ENCODE assay signal across 20 cellular contexts in genomic region chr6:142760152-142760551, GRCh38.
DNase-seq lines count a peak whose midpoint lies in the region; ATAC-seq and TF ChIP-seq lines count a peak whose summit lies in the region.
"Had no signal": no experiment of that assay in that cellular context is flagged by ENCODE, and none has a peak within 500 bp of the region (broad histone marks: within the 10 kb centered on the region; RNA-seq: fewer than 3 reads in every experiment).

No MANE protein-coding gene starts in this region.

- no peak for ATAC-seq in activated naive CD4-positive, alpha-beta T cell treated with anti-CD3 and anti-CD28 coated beads, Interleukin-2, amount 50 U/mL, for 72 hours
- no peak for ATAC-seq in sciatic nerve
- ATAC-seq: left cardiac atrium had no signal

- H3K9me3 ChIP-seq in MG63 (no peaks in the 10 kb centered on the region), osteoblast (ENCODE audit: low read depth, low read length) (no peaks in the 10 kb centered on the region), adrenal gland (replicated peaks in 1 of 3) (no peaks in the 10 kb centered on the region)
- H3K9me3 ChIP-seq: stomach had no signal

- TF ChIP-seq CTCF in cardiac fibroblast (IDR thresholded peaks at IDR 0.05; ENCODE audit: low read depth, low read length) (no peak), osteoblast (IDR thresholded peaks at IDR 0.05; ENCODE audit: extremely low read depth, low read depth, low read length) (no peak), adrenal gland (IDR thresholded peaks at IDR 0.05) (no peak)

- peaks cover 5% of the 10 kb centered on the region for H3K79me2 ChIP-seq in osteoblast (ENCODE audit: insufficient read depth, low read length)
- H3K79me2 ChIP-seq: parathyroid adenoma had no signal

- H4K20me1 ChIP-seq in osteoblast (ENCODE audit: insufficient read depth, low read length), result no peaks in the 10 kb centered on the region

- H3K4me3 ChIP-seq in MG63 (no peak overlapping the region), cardiac fibroblast (replicated peaks in 1 of 2; ENCODE audit: low read depth in 2 of 2, low read length in 2 of 2) (no peak overlapping the region), osteoblast (ENCODE audit: insufficient read depth, low read length) (no peak overlapping the region), adrenal gland (no peak overlapping the region)
- H3K4me3 ChIP-seq: stomach had no signal

- H3K4me3 Mint-ChIP-seq in activated naive CD4-positive, alpha-beta T cell treated with anti-CD3 and anti-CD28 coated beads for 36 hours, result no peak overlapping the region

- H3K27ac ChIP-seq in osteoblast (ENCODE audit: low read depth, low read length) (peak overlapping the region; percentile 43), adrenal gland (no peak overlapping the region)
- H3K27ac ChIP-seq: parathyroid adenoma, stomach had no signal

- H3K36me3 Mint-ChIP-seq in activated naive CD4-positive, alpha-beta T cell treated with anti-CD3 and anti-CD28 coated beads, Interleukin-2, amount 50 U/mL, for 72 hours, result peaks cover 45 to 67% of the 10 kb centered on the region in 2 donors
- peaks cover 65% of the 10 kb centered on the region for H3K36me3 Mint-ChIP-seq in activated naive CD4-positive, alpha-beta T cell treated with anti-CD3 and anti-CD28 coated beads for 36 hours (ENCODE audit: low read depth)

- no peak for TF ChIP-seq POLR2A in adrenal gland (IDR thresholded peaks at IDR 0.05)

- no peaks in the 10 kb centered on the region for H3K9me3 Mint-ChIP-seq in activated naive CD4-positive, alpha-beta T cell treated with anti-CD3 and anti-CD28 coated beads, Interleukin-2, amount 50 U/mL, for 72 hours
- no peaks in the 10 kb centered on the region for H3K9me3 Mint-ChIP-seq in activated naive CD4-positive, alpha-beta T cell treated with anti-CD3 and anti-CD28 coated beads for 36 hours

- DNase-seq in activated naive CD4-positive, alpha-beta T cell treated with anti-CD3 and anti-CD28 coated beads, Interleukin-2, amount 50 U/mL, for 72 hours (ENCODE audit: low spot score in 2 of 2), result no peak
- DNase-seq in activated naive CD4-positive, alpha-beta T cell treated with anti-CD3 and anti-CD28 coated beads for 36 hours, result no peak
- DNase-seq in MG63 (peak; percentile 33), cardiac fibroblast (ENCODE audit: low read depth in 2 of 2) (peak; percentile 42 to 86), osteoblast (ENCODE audit: insufficient read length, low spot score, missing footprints) (no peak), T-helper 2 cell (no peak), adrenal gland (no peak), sciatic nerve (ENCODE audit: low spot score) (no peak)
- DNase-seq: activated CD4-positive, alpha-beta T cell treated with anti-CD3 and anti-CD28 coated beads for 4 hours; amniotic stem cell; Calu3; KG1; left cardiac atrium; NCI-H146; NCI-H345; NK-92 treated with Interleukin-12 subunit alpha and Interleukin-12 subunit beta, amount 100 ng/mL, for 24 hours; SIG-M5; stomach; T1000 had no signal

- 86 to 90% (median 89%) methylated on average over 7 of the region's 7 CpGs for WGBS in adrenal gland, 4 donors

- H3K4me1 Mint-ChIP-seq in activated naive CD4-positive, alpha-beta T cell treated with anti-CD3 and anti-CD28 coated beads for 36 hours (ENCODE audit: low read depth), result peaks cover 36% of the 10 kb centered on the region

- no peak overlapping the region for H3K4me2 ChIP-seq in osteoblast (ENCODE audit: insufficient read depth, low read length)

- H3K4me1 ChIP-seq in osteoblast (ENCODE audit: insufficient read depth, low read length), result peaks cover 21% of the 10 kb centered on the region
- H3K4me1 ChIP-seq in adrenal gland (replicated peaks in 1 of 2), result no peaks in the 10 kb centered on the region
- H3K4me1 ChIP-seq: parathyroid adenoma had no signal

- H3K27ac Mint-ChIP-seq in activated naive CD4-positive, alpha-beta T cell treated with anti-CD3 and anti-CD28 coated beads, Interleukin-2, amount 50 U/mL, for 72 hours, result peak overlapping the region; percentile 18 to 63
- no peak overlapping the region for H3K27ac Mint-ChIP-seq in activated naive CD4-positive, alpha-beta T cell treated with anti-CD3 and anti-CD28 coated beads for 36 hours

- CTCF ChIA-PET in activated naive CD4-positive, alpha-beta T cell treated with anti-CD3 and anti-CD28 coated beads for 36 hours (lab: Charles Lee), result no interaction called here

- no peaks in the 10 kb centered on the region for H3K27me3 Mint-ChIP-seq in activated naive CD4-positive, alpha-beta T cell treated with anti-CD3 and anti-CD28 coated beads for 36 hours (ENCODE audit: low read depth)

- no peak overlapping the region for H2AFZ ChIP-seq in osteoblast (ENCODE audit: low read length)
- H2AFZ ChIP-seq: parathyroid adenoma had no signal

- no peaks in the 10 kb centered on the region for H3K27me3 ChIP-seq in MG63
- no peaks in the 10 kb centered on the region for H3K27me3 ChIP-seq in osteoblast (ENCODE audit: insufficient read depth, low read length)
- no peaks in the 10 kb centered on the region for H3K27me3 ChIP-seq in adrenal gland
- H3K27me3 ChIP-seq: stomach had no signal

- H3K36me3 ChIP-seq in MG63, result peaks cover 26% of the 10 kb centered on the region
- H3K36me3 ChIP-seq in osteoblast (ENCODE audit: insufficient read depth, low read length), result peaks cover 22% of the 10 kb centered on the region
- peaks cover 0 to 25% of the 10 kb centered on the region in 2 donors for H3K36me3 ChIP-seq in adrenal gland (replicated peaks in 1 of 2)

- intact Hi-C loops in activated naive CD4-positive, alpha-beta T cell treated with anti-CD3 and anti-CD28 coated beads for 36 hours (cut with micrococcal nuclease), result no loop called here
- intact Hi-C loops in adrenal gland (cut with DNase I) (no loop called here), sciatic nerve (cut with DNase I) (no loop called here)

Comparison
In these comparisons a context has a peak if more than half of its experiments do, and no peak if none do; other contexts are left out.
1. DNase-seq: peak in MG63 (single experiment) and cardiac fibroblast (2 of 2); none in activated naive CD4-positive, alpha-beta T cell treated with anti-CD3 and anti-CD28 coated beads, Interleukin-2, amount 50 U/mL, for 72 hours (0 of 2), activated naive CD4-positive, alpha-beta T cell treated with anti-CD3 and anti-CD28 coated beads for 36 hours (single experiment), osteoblast (single experiment), T-helper 2 cell (0 of 5), adrenal gland (0 of 7) and sciatic nerve (single experiment).